10 cellular contexts compared by ENCODE assay signal in genomic region chr5:124963236-124963929, GRCh38.
DNase-seq lines count a peak whose midpoint lies in the region; ATAC-seq lines count a peak whose summit lies in the region.
"Had no signal": no experiment of that assay in that cellular context is flagged by ENCODE, and none has a peak within 500 bp of the region (broad histone marks: within the 10 kb centered on the region; RNA-seq: fewer than 3 reads in every experiment).

No MANE protein-coding gene starts in this region.

- peak overlapping the region; percentile 95 for H3K14ac ChIP-seq in trophoblast cell (ENCODE audit: low read length)

- no peaks in the 10 kb centered on the region for H3K79me2 ChIP-seq in trophoblast cell (ENCODE audit: control insufficient read depth, insufficient read depth, low read length, poor library complexity)

- no peak overlapping the region for H3K4me3 ChIP-seq in trophoblast cell (ENCODE audit: low read depth, low read length)
- H3K4me3 ChIP-seq: SJSA1 had no signal

- peak overlapping the region; percentile 66 for H2BK120ac ChIP-seq in trophoblast cell (ENCODE audit: insufficient read depth, low read length, poor library complexity)

- H3K79me1 ChIP-seq in trophoblast cell (ENCODE audit: low read length), result peaks cover 3% of the 10 kb centered on the region

- no peak overlapping the region for H3K4me2 ChIP-seq in trophoblast cell (ENCODE audit: low read length)

- H2AFZ ChIP-seq in trophoblast cell (ENCODE audit: insufficient read depth, low read length, poor library complexity), result no peak overlapping the region

- no peaks in the 10 kb centered on the region for H3K27me3 ChIP-seq in trophoblast cell (ENCODE audit: insufficient read depth, low read length)
- H3K27me3 ChIP-seq: SJSA1 had no signal

- no peak overlapping the region for H3K23ac ChIP-seq in trophoblast cell (ENCODE audit: low read length)

- peak overlapping the region; percentile 53 for H3K27ac ChIP-seq in trophoblast cell (ENCODE audit: low read depth, low read length)
- H3K27ac ChIP-seq: SJSA1 had no signal

- H3K4me1 ChIP-seq in trophoblast cell (ENCODE audit: control insufficient read depth in 1 of 2, insufficient read depth in 2 of 2, low read length in 2 of 2), result peaks cover 4 to 5% of the 10 kb centered on the region in 2 experiments
- H3K4me1 ChIP-seq: SJSA1 had no signal

- peak overlapping the region; percentile 97 for H2BK12ac ChIP-seq in trophoblast cell (ENCODE audit: low read length)

- H3K36me3 ChIP-seq in trophoblast cell (ENCODE audit: control insufficient read depth in 1 of 2, insufficient read depth in 2 of 2, low read length in 2 of 2), result no peaks in the 10 kb centered on the region
- H3K36me3 ChIP-seq: SJSA1 had no signal

- peak overlapping the region; percentile 28 for H4K91ac ChIP-seq in trophoblast cell (ENCODE audit: low read depth, low read length)

- peak overlapping the region; percentile 70 for H4K12ac ChIP-seq in trophoblast cell (ENCODE audit: low read depth, low read length)

- no peak overlapping the region for H3K4ac ChIP-seq in trophoblast cell (ENCODE audit: low read depth, low read length)

- H4K8ac ChIP-seq in trophoblast cell (ENCODE audit: low read depth, low read length), result peak overlapping the region; percentile 82

- DNase-seq in GM03348 (ENCODE audit: low spot score) (peak; percentile 13), NOMO-1 treated with DMSO at 0.1 percent for 48 hours (lab: John Stamatoyannopoulos, UW; ENCODE audit: unreplicated experiment) (peak; percentile 69), epidermal melanocyte (ENCODE audit: insufficient read length, low spot score) (peak; percentile 64), trophoblast cell (peak; percentile 74 to 97), KG1 (lab: John Stamatoyannopoulos, UW) (no peak), NCI-H2081 treated with DMSO at 0.1 percent for 48 hours (lab: John Stamatoyannopoulos, UW) (no peak), NCI-H187 treated with DMSO at 0.1 percent for 48 hours (lab: John Stamatoyannopoulos, UW) (no peak)
- DNase-seq: left colon had no signal

- H2BK5ac ChIP-seq in trophoblast cell (ENCODE audit: low read depth, low read length, poor library complexity), result peak overlapping the region; percentile 19

- no peak overlapping the region for H3K9ac ChIP-seq in trophoblast cell (ENCODE audit: low read length)

- ATAC-seq in GM18498 (IDR thresholded peaks at IDR 0.05; ENCODE audit: unreplicated experiment), result no peak
- ATAC-seq: left colon had no signal

- no CpG with 5 or more reads among the region's 14 CpGs for WGBS in trophoblast cell (ENCODE audit: extremely low coverage, insufficient coverage, insufficient read length)

- H3K9me3 ChIP-seq in trophoblast cell (ENCODE audit: insufficient read depth, low read depth, low read length), result no peaks in the 10 kb centered on the region
- H3K9me3 ChIP-seq: SJSA1 had no signal

- H2AK5ac ChIP-seq in trophoblast cell (ENCODE audit: low read length), result peak overlapping the region; percentile 89

- peak overlapping the region; percentile 82 for H3K18ac ChIP-seq in trophoblast cell (ENCODE audit: low read length)

Comparison
In these comparisons a context has a peak if more than half of its experiments do, and no peak if none do; other contexts are left out.
1. DNase-seq: peak in GM03348 (single experiment), NOMO-1 treated with DMSO at 0.1 percent for 48 hours (single experiment), epidermal melanocyte (single experiment) and trophoblast cell (2 of 2); none in KG1 (single experiment), NCI-H2081 treated with DMSO at 0.1 percent for 48 hours (single experiment) and NCI-H187 treated with DMSO at 0.1 percent for 48 hours (single experiment).